In genomic region chr2:26561376-26561775, GRCh38 we compare ENCODE assay signal across 17 cellular contexts.
A peak's percentile ranks its signal among the peaks of the same experiment; 100 is the strongest.
DNase-seq lines count a peak whose midpoint lies in the region; ATAC-seq and TF ChIP-seq lines count a peak whose summit lies in the region.
"Had no signal": no experiment of that assay in that cellular context is flagged by ENCODE, and none has a peak within 500 bp of the region (broad histone marks: within the 10 kb centered on the region; RNA-seq: fewer than 3 reads in every experiment).

No MANE protein-coding gene starts in this region.

- H3K27ac Mint-ChIP-seq in T-cell (peak overlapping the region in 1 of 2 donors; percentile 15), glutamatergic neuron (ENCODE audit: unreplicated experiment) (no peak overlapping the region)
- H3K27ac Mint-ChIP-seq: B cell; CD8-positive, alpha-beta T cell had no signal

- no peaks in the 10 kb centered on the region for H3K9me3 ChIP-seq in aorta (ENCODE audit: control insufficient read depth, low read length)

- H3K27ac ChIP-seq in aorta (ENCODE audit: low read depth in 1 of 2, low read length in 2 of 2), result no peak overlapping the region

- H3K27me3 ChIP-seq in aorta (ENCODE audit: control insufficient read depth in 1 of 2, insufficient read depth in 2 of 2, low read length in 1 of 2), result no peaks in the 10 kb centered on the region

- POLR2A ChIA-PET in T-cell (lab: Charles Lee), result no interaction called here

- H3K4me3 Mint-ChIP-seq in T-cell (peak overlapping the region in 2 of 3 donors; percentile 31 to 61), glutamatergic neuron (ENCODE audit: unreplicated experiment) (no peak overlapping the region)

- 95 to 97% methylated on average over 8 of the region's 8 CpGs for WGBS in aorta, 2 donors

- DNase-seq in left cardiac atrium (peak; percentile 2), Right ventricle myocardium superior (no peak), T-cell (no peak), glutamatergic neuron (peak; percentile 5), aorta (peak; percentile 15 to 35), NCI-H128 (lab: John Stamatoyannopoulos, UW; ENCODE audit: unreplicated experiment) (no peak)
- DNase-seq: CD8-positive, alpha-beta T cell; GF-D8; H7; MM.1S; NCI-H1105; NCI-H187; NCI-H446; NCI-H748 treated with DMSO at 0.1 percent for 48 hours; PC-3 had no signal

- peaks cover 6 to 14% (median 13%) of the 10 kb centered on the region in 3 donors for H3K4me1 Mint-ChIP-seq in T-cell
- H3K4me1 Mint-ChIP-seq in glutamatergic neuron (ENCODE audit: low read depth, unreplicated experiment), result peaks cover 2% of the 10 kb centered on the region

- no peak overlapping the region for H3K4me3 ChIP-seq in aorta (ENCODE audit: low read length in 2 of 2)

- peaks cover 57 to 74% of the 10 kb centered on the region in 2 donors for H3K27me3 Mint-ChIP-seq in T-cell
- H3K27me3 Mint-ChIP-seq in glutamatergic neuron (ENCODE audit: unreplicated experiment), result peaks cover 12% of the 10 kb centered on the region

- H3K36me3 Mint-ChIP-seq in T-cell (no peaks in the 10 kb centered on the region), glutamatergic neuron (ENCODE audit: unreplicated experiment) (peaks cover 6% of the 10 kb centered on the region)
- H3K36me3 Mint-ChIP-seq: CD8-positive, alpha-beta T cell had no signal

- CTCF ChIA-PET in T-cell (lab: Charles Lee), result no interaction called here

- H3K36me3 ChIP-seq in aorta (ENCODE audit: control insufficient read depth in 1 of 2, insufficient read depth in 2 of 2, low read length in 1 of 2), result no peaks in the 10 kb centered on the region

- ATAC-seq in left cardiac atrium (no peak), Right ventricle myocardium superior (ENCODE audit: poor library complexity) (no peak), T-cell (replicated peaks in 1 of 4) (no peak), aorta (ENCODE audit: low FRiP score) (no peak), HG02571 (IDR thresholded peaks at IDR 0.05; ENCODE audit: unreplicated experiment) (no peak)
- ATAC-seq: CD8-positive, alpha-beta T cell; PC-3 had no signal

- H3K9me3 Mint-ChIP-seq in T-cell, result no peaks in the 10 kb centered on the region
- peaks cover 2% of the 10 kb centered on the region for H3K9me3 Mint-ChIP-seq in glutamatergic neuron (ENCODE audit: unreplicated experiment)
- H3K9me3 Mint-ChIP-seq: CD8-positive, alpha-beta T cell had no signal

- intact Hi-C loops in left cardiac atrium (cut with DNase I) (no loop called here), Right ventricle myocardium superior (cut with DNase I) (no loop called here), aorta (cut with DNase I) (no loop called here)

- no peaks in the 10 kb centered on the region for H3K4me1 ChIP-seq in aorta (ENCODE audit: control insufficient read depth in 1 of 2, insufficient read depth in 2 of 2, low read length in 2 of 2)

- TF ChIP-seq CTCF in glutamatergic neuron (IDR thresholded peaks at IDR 0.05; ENCODE audit: partially characterized antibody, unreplicated experiment), result no peak

Comparison
In these comparisons a context has a peak if more than half of its experiments do, and no peak if none do; other contexts are left out.
1. DNase-seq: peak in left cardiac atrium (single experiment), glutamatergic neuron (single experiment) and aorta (2 of 2); none in Right ventricle myocardium superior (single experiment), T-cell (0 of 34) and NCI-H128 (single experiment).